In the genomic region with DNA sequence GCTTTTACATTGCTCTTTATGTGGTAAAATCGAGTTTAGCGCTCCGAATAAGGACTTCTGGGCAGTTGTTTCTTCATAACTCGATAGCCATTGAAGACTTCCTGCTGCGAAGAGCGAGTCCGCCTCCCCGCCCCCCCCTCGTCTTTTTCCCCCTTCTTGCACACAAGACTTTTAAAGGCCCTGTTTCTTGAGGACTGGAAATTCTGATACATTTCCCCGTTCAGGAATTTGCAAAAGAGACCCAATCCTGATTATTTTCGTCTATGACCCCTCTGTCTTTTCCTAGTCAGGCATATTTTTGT, we compare ENCODE assay signal across 8 cellular contexts. TPM values are rescaled to one million over a fixed set of nuclear protein-coding genes. Genes with fewer than 3 reads are reported as not detected.
DNase-seq lines count a peak whose midpoint lies in the region; ATAC-seq lines count a peak whose summit lies in the region.

No MANE protein-coding gene starts in this region.

- peaks cover 14% of the 10 kb centered on the region for H3K36me3 Mint-ChIP-seq in activated T-helper 1 cell treated with anti-CD3 and anti-CD28 coated beads, Interleukin-12 subunit alpha, Interleukin-12 subunit beta, Interleukin-2, Interleukin-4 antibody, amounts not matched to agents 30 ng/mL and 10 ng/mL and 1 ng/mL, durations not matched to agents 14 hours and 24 hours and 36 hours (ENCODE audit: low read depth)

- no peaks in the 10 kb centered on the region for H3K27me3 Mint-ChIP-seq in activated T-helper 1 cell treated with anti-CD3 and anti-CD28 coated beads, Interleukin-12 subunit alpha, Interleukin-12 subunit beta, Interleukin-2, Interleukin-4 antibody, amounts not matched to agents 30 ng/mL and 10 ng/mL and 1 ng/mL, durations not matched to agents 14 hours and 24 hours and 36 hours (ENCODE audit: insufficient read depth)

- peak overlapping the region; percentile 98 for H3K27ac Mint-ChIP-seq in activated T-helper 1 cell treated with anti-CD3 and anti-CD28 coated beads, Interleukin-12 subunit alpha, Interleukin-12 subunit beta, Interleukin-2, Interleukin-4 antibody, amounts not matched to agents 30 ng/mL and 10 ng/mL and 1 ng/mL, durations not matched to agents 14 hours and 24 hours and 36 hours

- H3K4me1 ChIP-seq in skeletal muscle tissue (ENCODE audit: control insufficient read depth in 3 of 3, insufficient read depth in 3 of 3, low read length in 3 of 3), result peaks cover 6 to 17% (median 13%) of the 10 kb centered on the region in 3 donors

- ATAC-seq in left ventricle myocardium superior, result no peak

- peak overlapping the region; percentile 96 for H3K27ac ChIP-seq in skeletal muscle tissue (ENCODE audit: low read depth, low read length)

- intact Hi-C loops in activated T-helper 1 cell treated with anti-CD3 and anti-CD28 coated beads, Interleukin-12 subunit alpha, Interleukin-12 subunit beta, Interleukin-2, Interleukin-4 antibody, amounts not matched to agents 30 ng/mL and 10 ng/mL and 1 ng/mL, durations not matched to agents 14 hours and 24 hours and 36 hours (cut with micrococcal nuclease), result loop anchor here (5.0 to 10.0 kb wide), 3 partner anchors 71 to 549 kb away; no protein-coding TSS in a partner anchor
- intact Hi-C loops in left ventricle myocardium superior (cut with micrococcal nuclease), result loop anchor here (10.0 kb wide), 2 partner anchors 509 to 699 kb away; no protein-coding TSS in a partner anchor

- peak overlapping the region; percentile 92 to 99 (median 97) for H3K9ac ChIP-seq in skeletal muscle tissue (ENCODE audit: low read depth in 1 of 3, low read length in 3 of 3)

- peaks cover 28% of the 10 kb centered on the region for H3K4me1 Mint-ChIP-seq in activated T-helper 1 cell treated with anti-CD3 and anti-CD28 coated beads, Interleukin-12 subunit alpha, Interleukin-12 subunit beta, Interleukin-2, Interleukin-4 antibody, amounts not matched to agents 30 ng/mL and 10 ng/mL and 1 ng/mL, durations not matched to agents 14 hours and 24 hours and 36 hours (ENCODE audit: low read depth)

- H3K4me3 ChIP-seq in skeletal muscle tissue (ENCODE audit: low read length in 3 of 3), result peak overlapping the region; percentile 81 to 100 (median 96)

- H3K4me3 Mint-ChIP-seq in activated T-helper 1 cell treated with anti-CD3 and anti-CD28 coated beads, Interleukin-12 subunit alpha, Interleukin-12 subunit beta, Interleukin-2, Interleukin-4 antibody, amounts not matched to agents 30 ng/mL and 10 ng/mL and 1 ng/mL, durations not matched to agents 14 hours and 24 hours and 36 hours, result peak overlapping the region; percentile 87

- no peaks in the 10 kb centered on the region for H3K9me3 ChIP-seq in skeletal muscle tissue (ENCODE audit: control insufficient read depth in 3 of 3, low read length in 3 of 3)

- H3K36me3 ChIP-seq in skeletal muscle tissue (ENCODE audit: control insufficient read depth in 3 of 3, insufficient read depth in 3 of 3, low read length in 3 of 3), result peaks cover 13 to 22% (median 13%) of the 10 kb centered on the region in 3 donors

- no peaks in the 10 kb centered on the region for H3K9me3 Mint-ChIP-seq in activated T-helper 1 cell treated with anti-CD3 and anti-CD28 coated beads, Interleukin-12 subunit alpha, Interleukin-12 subunit beta, Interleukin-2, Interleukin-4 antibody, amounts not matched to agents 30 ng/mL and 10 ng/mL and 1 ng/mL, durations not matched to agents 14 hours and 24 hours and 36 hours

- H3K27me3 ChIP-seq in skeletal muscle tissue (ENCODE audit: control insufficient read depth in 3 of 3, insufficient read depth in 3 of 3, low read length in 3 of 3), result no peaks in the 10 kb centered on the region

- DNase-seq in stimulated activated CD4-positive, alpha-beta T cell treated with anti-CD3 and anti-CD28 coated beads, Interleukin-15, amount 100 ng/mL, for 24 hours, result peak; percentile 16
- no peak for DNase-seq in stimulated activated CD4-positive, alpha-beta T cell treated with anti-CD3 and anti-CD28 coated beads, Interleukin-2, amount 100 ng/mL, for 48 hours
- DNase-seq in activated T-helper 1 cell treated with anti-CD3 and anti-CD28 coated beads, Interleukin-12 subunit alpha, Interleukin-12 subunit beta, Interleukin-2, Interleukin-4 antibody, amounts not matched to agents 30 ng/mL and 10 ng/mL and 1 ng/mL, durations not matched to agents 14 hours and 24 hours and 36 hours (ENCODE audit: low spot score), result no peak
- peak; percentile 49 for DNase-seq in left ventricle myocardium superior
- DNase-seq in midbrain (lab: John Stamatoyannopoulos, UW), result no peak
- no peak for DNase-seq in NCI-H2171 treated with DMSO at 0.1 percent for 48 hours (lab: John Stamatoyannopoulos, UW)
- DNase-seq in NCI-H128 (lab: John Stamatoyannopoulos, UW; ENCODE audit: unreplicated experiment), result no peak

RNA-seq across cellular contexts. Expression of gene CITED2, which starts 1.6 kb away (rescaled TPM):
- total RNA-seq in activated T-helper 1 cell treated with anti-CD3 and anti-CD28 coated beads, Interleukin-12 subunit alpha, Interleukin-12 subunit beta, Interleukin-2, Interleukin-4 antibody, amounts not matched to agents 30 ng/mL and 10 ng/mL and 1 ng/mL, durations not matched to agents 14 hours and 24 hours and 36 hours, result 72.5 and 73.7 TPM in 2 replicates
- 172 TPM for total RNA-seq in left ventricle myocardium superior
- total RNA-seq in skeletal muscle tissue, result 41.8 TPM

Comparison
In these comparisons a context has a peak if more than half of its experiments do, and no peak if none do; other contexts are left out.
1. DNase-seq: peak in stimulated activated CD4-positive, alpha-beta T cell treated with anti-CD3 and anti-CD28 coated beads, Interleukin-15, amount 100 ng/mL, for 24 hours (single experiment) and left ventricle myocardium superior (single experiment); none in stimulated activated CD4-positive, alpha-beta T cell treated with anti-CD3 and anti-CD28 coated beads, Interleukin-2, amount 100 ng/mL, for 48 hours (0 of 2), activated T-helper 1 cell treated with anti-CD3 and anti-CD28 coated beads, Interleukin-12 subunit alpha, Interleukin-12 subunit beta, Interleukin-2, Interleukin-4 antibody, amounts not matched to agents 30 ng/mL and 10 ng/mL and 1 ng/mL, durations not matched to agents 14 hours and 24 hours and 36 hours (single experiment), midbrain (single experiment), NCI-H2171 treated with DMSO at 0.1 percent for 48 hours (single experiment) and NCI-H128 (single experiment).